ENCODE assay signal across 9 cellular contexts in genomic region chr6:127938701-127939100, GRCh38. TPM values are rescaled to one million over a fixed set of nuclear protein-coding genes. Genes with fewer than 3 reads are reported as not detected.
DNase-seq lines count a peak whose midpoint lies in the region; ATAC-seq, FAIRE-seq and TF ChIP-seq lines count a peak whose summit lies in the region.
"Had no signal": no experiment of that assay in that cellular context is flagged by ENCODE, and none has a peak within 500 bp of the region (broad histone marks: within the 10 kb centered on the region; RNA-seq: fewer than 3 reads in every experiment).

No MANE protein-coding gene starts in this region.

- H3K4me1 Mint-ChIP-seq in naive thymus-derived CD4-positive, alpha-beta T cell, result peaks cover 21 to 81% (median 63%) of the 10 kb centered on the region in 7 donors

- H3K36me3 ChIP-seq in naive thymus-derived CD4-positive, alpha-beta T cell (ENCODE audit: control insufficient read depth in 2 of 3, insufficient read depth in 3 of 3, low read length in 3 of 3), result no peaks in the 10 kb centered on the region
- H3K36me3 ChIP-seq: tibial nerve had no signal

- ATAC-seq in naive thymus-derived CD4-positive, alpha-beta T cell, result no peak
- no peak for ATAC-seq in HG02973 (IDR thresholded peaks at IDR 0.05; ENCODE audit: unreplicated experiment)

- POLR2A ChIA-PET in naive thymus-derived CD4-positive, alpha-beta T cell (lab: Charles Lee), result interaction anchor here (0.9 to 5.6 kb wide), 5 partner anchors 11 to 37 kb away, joined by 3 to 30 read pairs (median 5); partner anchors contain the start of gene THEMIS

- no peaks in the 10 kb centered on the region for H3K9me3 ChIP-seq in naive thymus-derived CD4-positive, alpha-beta T cell (ENCODE audit: control insufficient read depth in 2 of 3, low read length in 3 of 3)
- H3K9me3 ChIP-seq: tibial nerve had no signal

- FAIRE-seq in GM18507 (lab: Jason Lieb, UNC), result peak; percentile 47

- H3K4me3 ChIP-seq in naive thymus-derived CD4-positive, alpha-beta T cell (ENCODE audit: low read length), result no peak overlapping the region
- H3K4me3 ChIP-seq: skin epidermis, tibial nerve had no signal

- H3K9me3 Mint-ChIP-seq in naive thymus-derived CD4-positive, alpha-beta T cell, result peaks cover 0 to 6% (median 0%) of the 10 kb centered on the region in 11 donors

- peak overlapping the region in 5 of 9 donors; percentile 28 to 97 (median 57) for H3K27ac Mint-ChIP-seq in naive thymus-derived CD4-positive, alpha-beta T cell

- H3K4me1 ChIP-seq in naive thymus-derived CD4-positive, alpha-beta T cell (ENCODE audit: control insufficient read depth in 2 of 2, insufficient read depth in 2 of 2, low read length in 2 of 2), result peaks cover 25 to 40% of the 10 kb centered on the region in 2 donors

- DNase-seq in GM18507 (ENCODE audit: extremely low spot score, insufficient read length, low read depth), result no peak
- peak; percentile 31 for DNase-seq in NCI-H226
- peak; percentile 20 for DNase-seq in brain pericyte (ENCODE audit: low read depth, low spot score)
- no peak for DNase-seq in naive thymus-derived CD4-positive, alpha-beta T cell
- no peak for DNase-seq in NCI-H2171 treated with DMSO at 0.1 percent for 48 hours (lab: John Stamatoyannopoulos, UW)
- no peak for DNase-seq in GM20000 (ENCODE audit: low spot score)

- H3K27me3 Mint-ChIP-seq in naive thymus-derived CD4-positive, alpha-beta T cell, result no peaks in the 10 kb centered on the region

- no peak for TF ChIP-seq CTCF in GM20000 (IDR thresholded peaks at IDR 0.05; ENCODE audit: extremely low read depth, missing control alignments)

- no peak overlapping the region for H3K27ac ChIP-seq in naive thymus-derived CD4-positive, alpha-beta T cell (ENCODE audit: low read depth, low read length)
- H3K27ac ChIP-seq: tibial nerve had no signal

- peak overlapping the region in 2 of 10 donors; percentile 14 to 39 for H3K4me3 Mint-ChIP-seq in naive thymus-derived CD4-positive, alpha-beta T cell

- peaks cover 0 to 29% (median 0%) of the 10 kb centered on the region in 5 donors for H3K36me3 Mint-ChIP-seq in naive thymus-derived CD4-positive, alpha-beta T cell

- no peaks in the 10 kb centered on the region for H3K27me3 ChIP-seq in naive thymus-derived CD4-positive, alpha-beta T cell (ENCODE audit: control insufficient read depth in 2 of 2, insufficient read depth in 2 of 2, low read length in 2 of 2)
- H3K27me3 ChIP-seq: tibial nerve had no signal

- CTCF ChIA-PET in naive thymus-derived CD4-positive, alpha-beta T cell (lab: Charles Lee), result interaction anchor here (1.0 to 1.3 kb wide), 2 partner anchors 12 to 20 kb away, joined by 3 read pairs; no protein-coding TSS in a partner anchor

- intact Hi-C loops in naive thymus-derived CD4-positive, alpha-beta T cell (cut with micrococcal nuclease), result loop anchor here in 1 of 2 donors (1.0 kb wide), 2 partner anchors 13 to 34 kb away; no protein-coding TSS in a partner anchor

RNA-seq across cellular contexts. Expression of gene THEMIS, which starts 37.8 kb away (rescaled TPM):
- total RNA-seq in naive thymus-derived CD4-positive, alpha-beta T cell, result 10 to 100 TPM; 51.3 to 97.3 (median 54.7) TPM
- 100 to 1,000 TPM in 1 of 2 donors, 10 to 100 TPM in 1; 93.4 to 110 TPM for polyA plus RNA-seq in naive thymus-derived CD4-positive, alpha-beta T cell

Comparison
In these comparisons a context has a peak if more than half of its experiments do, and no peak if none do; other contexts are left out.
1. DNase-seq: peak in NCI-H226 (single experiment) and brain pericyte (single experiment); none in GM18507 (single experiment), naive thymus-derived CD4-positive, alpha-beta T cell (0 of 9), NCI-H2171 treated with DMSO at 0.1 percent for 48 hours (single experiment) and GM20000 (single experiment).